22 cellular contexts compared by ENCODE assay signal in genomic region chr13:44263920-44264610, GRCh38.
A peak's percentile ranks its signal among the peaks of the same experiment; 100 is the strongest.
DNase-seq lines count a peak whose midpoint lies in the region; ATAC-seq and TF ChIP-seq lines count a peak whose summit lies in the region.
"Had no signal": no experiment of that assay in that cellular context is flagged by ENCODE, and none has a peak within 500 bp of the region (broad histone marks: within the 10 kb centered on the region; RNA-seq: fewer than 3 reads in every experiment).

No MANE protein-coding gene starts in this region.

- H3K9me3 Mint-ChIP-seq in MCF 10A (ENCODE audit: unreplicated experiment): no peaks in the 10 kb centered on the region
- H3K9me3 Mint-ChIP-seq: activated naive CD8-positive, alpha-beta T cell treated with anti-CD3 and anti-CD28 coated beads for 36 hours had no signal

- peak; percentile 29 for ATAC-seq in lung (ENCODE audit: insufficient read depth, low FRiP score)
- no peak for ATAC-seq in GM18873 (IDR thresholded peaks at IDR 0.05; ENCODE audit: low FRiP score, unreplicated experiment)
- ATAC-seq: activated CD4-positive, CD25-positive, alpha-beta regulatory T cell treated with anti-CD3 and anti-CD28 coated beads, Interleukin-2, amount 50 U/mL, for 24 hours; left colon; stimulated activated naive B cell treated with anti-CD40 and anti-IgM and Interleukin-4, amounts not matched to agents 10 μg/mL and 1 μg/mL and 100 μg/mL, for 72 hours; T-helper 17 cell had no signal

- H3K27ac ChIP-seq in mammary epithelial cell (ENCODE audit: insufficient read depth, low read depth, low read length) (no peak overlapping the region), lung (ENCODE audit: low read depth in 1 of 2, low read length in 1 of 2) (no peak overlapping the region), testis (no peak overlapping the region)
- H3K27ac ChIP-seq: prostate gland had no signal

- H3K36me3 Mint-ChIP-seq in MCF 10A (ENCODE audit: insufficient read depth, unreplicated experiment): peaks cover 6% of the 10 kb centered on the region
- H3K36me3 Mint-ChIP-seq: activated naive CD8-positive, alpha-beta T cell treated with anti-CD3 and anti-CD28 coated beads for 36 hours; CD14-positive monocyte; stimulated activated naive B cell treated with anti-CD40 and anti-IgM and Interleukin-4, amounts not matched to agents 10 μg/mL and 1 μg/mL and 100 μg/mL, for 72 hours had no signal

- no peaks in the 10 kb centered on the region for H4K20me1 ChIP-seq in mammary epithelial cell (ENCODE audit: insufficient read depth, low read length)

- no peak for TF ChIP-seq CTCF in mammary epithelial cell (conservative IDR thresholded peaks at IDR 0.05 in 1 of 2, IDR thresholded peaks at IDR 0.05 in 1 of 2; ENCODE audit: extremely low read depth in 1 of 2, insufficient read depth in 1 of 2, low read depth in 1 of 2, low read length in 2 of 2)
- no peak for TF ChIP-seq CTCF in MCF 10A (IDR thresholded peaks at IDR 0.05; ENCODE audit: unreplicated experiment)
- TF ChIP-seq CTCF in cardiac fibroblast (IDR thresholded peaks at IDR 0.05; ENCODE audit: low read depth, low read length): no peak
- TF ChIP-seq CTCF in lung (IDR thresholded peaks at IDR 0.05; ENCODE audit: control extremely low read depth, extremely low read depth): no peak
- no peak for TF ChIP-seq CTCF in testis (IDR thresholded peaks at IDR 0.05)

- H3K36me3 ChIP-seq in mammary epithelial cell (ENCODE audit: insufficient read depth, low read length) (no peaks in the 10 kb centered on the region), lung (ENCODE audit: control insufficient read depth in 2 of 2, insufficient read depth in 2 of 2, low read length in 2 of 2) (no peaks in the 10 kb centered on the region), testis (ENCODE audit: low read depth, missing control alignments) (no peaks in the 10 kb centered on the region)
- H3K36me3 ChIP-seq: prostate gland had no signal

- H3K4me1 Mint-ChIP-seq in MCF 10A (ENCODE audit: insufficient read depth, unreplicated experiment): peaks cover 29% of the 10 kb centered on the region

- CTCF ChIA-PET in mammary epithelial cell (lab: Charles Lee; ENCODE audit: low non-redundant PET): no interaction called here
- CTCF ChIA-PET in MCF 10A (lab: Yijun Ruan, JAX): no interaction called here

- H3K4me1 ChIP-seq in mammary epithelial cell (ENCODE audit: insufficient read depth, low read length) (peaks cover 6% of the 10 kb centered on the region), lung (ENCODE audit: control insufficient read depth in 2 of 2, insufficient read depth in 2 of 2, low read length in 2 of 2) (peaks cover 0 to 7% of the 10 kb centered on the region in 2 donors), testis (no peaks in the 10 kb centered on the region)
- H3K4me1 ChIP-seq: prostate gland had no signal

- no peak overlapping the region for H3K4me2 ChIP-seq in mammary epithelial cell (ENCODE audit: insufficient read depth, low read depth, low read length)

- no peak overlapping the region for H3K9ac ChIP-seq in mammary epithelial cell (ENCODE audit: insufficient read depth, low read length)

- no peak overlapping the region for H2AFZ ChIP-seq in mammary epithelial cell (ENCODE audit: low read depth, low read length)

- no peak overlapping the region for H3K4me3 Mint-ChIP-seq in MCF 10A (ENCODE audit: unreplicated experiment)
- H3K4me3 Mint-ChIP-seq: activated naive CD8-positive, alpha-beta T cell treated with anti-CD3 and anti-CD28 coated beads for 36 hours; activated T-helper 1 cell treated with anti-CD3 and anti-CD28 coated beads, Interleukin-12 subunit alpha, Interleukin-12 subunit beta, Interleukin-2, Interleukin-4 antibody, amounts not matched to agents 30 ng/mL and 10 ng/mL and 1 ng/mL, durations not matched to agents 14 hours and 24 hours and 36 hours; CD14-positive monocyte; endodermal cell; stimulated activated naive B cell treated with anti-CD40 and anti-IgM and Interleukin-4, amounts not matched to agents 10 μg/mL and 1 μg/mL and 100 μg/mL, for 72 hours; T-helper 17 cell had no signal

- no peaks in the 10 kb centered on the region for H3K9me3 ChIP-seq in mammary epithelial cell (replicated peaks; ENCODE audit: insufficient read depth, low read length)
- H3K9me3 ChIP-seq in lung (ENCODE audit: control insufficient read depth in 2 of 2, insufficient read depth in 1 of 2, low read length in 1 of 2): no peaks in the 10 kb centered on the region
- H3K9me3 ChIP-seq in testis: no peaks in the 10 kb centered on the region
- H3K9me3 ChIP-seq: prostate gland had no signal

- dilution Hi-C loops in mammary epithelial cell (cut with HindIII; ENCODE audit: low sequenced_read_pairs): no loop called here

- H3K79me2 ChIP-seq in mammary epithelial cell (ENCODE audit: insufficient read depth, low read length): no peaks in the 10 kb centered on the region

- DNase-seq in mammary epithelial cell: peak; percentile 19
- DNase-seq in MCF 10A (ENCODE audit: unreplicated experiment): no peak
- DNase-seq in cardiac fibroblast (ENCODE audit: low read depth in 2 of 2): peak; percentile 73 to 82
- no peak for DNase-seq in lung (ENCODE audit: low spot score)
- peak; percentile 58 for DNase-seq in testis
- no peak for DNase-seq in SIG-M5 treated with dmso at 0.1 percent for 504 hours (lab: John Stamatoyannopoulos, UW; ENCODE audit: unreplicated experiment)
- no peak for DNase-seq in NCI-H69 (lab: John Stamatoyannopoulos, UW)
- DNase-seq: activated naive CD8-positive, alpha-beta T cell treated with anti-CD3 and anti-CD28 coated beads for 36 hours; cerebellar nuclear complex; DMS53; endodermal cell; foreskin melanocyte; left colon; NCI-H1694; NCI-H446; stimulated activated naive B cell treated with anti-CD40 and anti-IgM and Interleukin-4, amounts not matched to agents 10 μg/mL and 1 μg/mL and 100 μg/mL, for 72 hours; T-helper 17 cell had no signal

- intact Hi-C loops in mammary epithelial cell (cut with micrococcal nuclease): no loop called here
- intact Hi-C loops in MCF 10A (cut with micrococcal nuclease): no loop called here
- intact Hi-C loops in testis (cut with DNase I; ENCODE audit: low total_unique reads): no loop called here

- no peak overlapping the region for H3K4me3 ChIP-seq in mammary epithelial cell (replicated peaks in 1 of 3; ENCODE audit: insufficient read depth in 1 of 3, low read depth in 2 of 3, low read length in 3 of 3)
- H3K4me3 ChIP-seq in cardiac fibroblast (replicated peaks in 1 of 2; ENCODE audit: low read depth in 2 of 2, low read length in 2 of 2): no peak overlapping the region
- H3K4me3 ChIP-seq in lung: no peak overlapping the region
- no peak overlapping the region for H3K4me3 ChIP-seq in testis
- H3K4me3 ChIP-seq: prostate gland had no signal

- H3K27ac Mint-ChIP-seq in MCF 10A (ENCODE audit: low read depth, unreplicated experiment): no peak overlapping the region
- H3K27ac Mint-ChIP-seq: activated naive CD8-positive, alpha-beta T cell treated with anti-CD3 and anti-CD28 coated beads for 36 hours; activated T-helper 1 cell treated with anti-CD3 and anti-CD28 coated beads, Interleukin-12 subunit alpha, Interleukin-12 subunit beta, Interleukin-2, Interleukin-4 antibody, amounts not matched to agents 30 ng/mL and 10 ng/mL and 1 ng/mL, durations not matched to agents 14 hours and 24 hours and 36 hours; endodermal cell; stimulated activated naive B cell treated with anti-CD40 and anti-IgM and Interleukin-4, amounts not matched to agents 10 μg/mL and 1 μg/mL and 100 μg/mL, for 72 hours; T-helper 17 cell had no signal

- WGBS in mammary epithelial cell (ENCODE audit: low coverage, missing lambda C conversion rate): 83% methylated on average over 18 of the region's 18 CpGs
- 69 to 84% methylated on average over 18 of the region's 18 CpGs for WGBS in lung, 2 donors
- 64 to 68% methylated on average over 18 of the region's 18 CpGs for WGBS in testis, 2 donors

- no TSS peak for BruUV-seq in mammary epithelial cell (replicated peaks; lab: Mats Ljungman, UMichigan)
- BruUV-seq in MCF 10A (replicated peaks; lab: Mats Ljungman, UMichigan): no TSS peak

- H3K27me3 Mint-ChIP-seq in MCF 10A (ENCODE audit: insufficient read depth, unreplicated experiment): no peaks in the 10 kb centered on the region
- H3K27me3 Mint-ChIP-seq: activated naive CD8-positive, alpha-beta T cell treated with anti-CD3 and anti-CD28 coated beads for 36 hours had no signal

- H3K27me3 ChIP-seq in mammary epithelial cell (ENCODE audit: insufficient read depth, low read length) (no peaks in the 10 kb centered on the region), lung (ENCODE audit: control insufficient read depth, insufficient read depth) (no peaks in the 10 kb centered on the region), testis (no peaks in the 10 kb centered on the region)

- POLR2A ChIA-PET in MCF 10A (lab: Yijun Ruan, JAX): interaction anchor here (0.6 to 1.1 kb wide), 4 partner anchors 15 to 359 kb away, joined by 3 to 4 read pairs (median 3); no protein-coding TSS in a partner anchor

- TF ChIP-seq POLR2A in testis (IDR thresholded peaks at IDR 0.05): no peak

- in situ Hi-C loops in mammary epithelial cell (cut with MboI; ENCODE audit: low sequenced_read_pairs in 2 of 2): no loop called here

Comparison
In these comparisons a context has a peak if more than half of its experiments do, and no peak if none do; other contexts are left out.
1. DNase-seq: peak in mammary epithelial cell (single experiment), cardiac fibroblast (2 of 2) and testis (single experiment); none in MCF 10A (single experiment), lung (single experiment), SIG-M5 treated with dmso at 0.1 percent for 504 hours (single experiment) and NCI-H69 (single experiment).